In genomic region chr21:42654179-42654912, GRCh38 we compare ENCODE assay signal across 9 cellular contexts. TPM values are rescaled to one million over a fixed set of nuclear protein-coding genes. Genes with fewer than 3 reads are reported as not detected.
DNase-seq lines count a peak whose midpoint lies in the region; ATAC-seq, FAIRE-seq and TF ChIP-seq lines count a peak whose summit lies in the region.
"Had no signal": no experiment of that assay in that cellular context is flagged by ENCODE, and none has a peak within 500 bp of the region (broad histone marks: within the 10 kb centered on the region; RNA-seq: fewer than 3 reads in every experiment).

No MANE protein-coding gene starts in this region.

- H3K4me3 Mint-ChIP-seq in activated CD4-positive, alpha-beta memory T cell treated with anti-CD3 and anti-CD28 coated beads, Interleukin-2, amount 10 ng/mL, durations not matched to agents 7 days and 5 days, result peak overlapping the region; percentile 64

- no peak for FAIRE-seq in small intestine (lab: Jason Lieb, UNC)

- peaks cover 5% of the 10 kb centered on the region for H3K36me3 Mint-ChIP-seq in activated CD4-positive, alpha-beta memory T cell treated with anti-CD3 and anti-CD28 coated beads, Interleukin-2, amount 10 ng/mL, durations not matched to agents 7 days and 5 days (ENCODE audit: low read depth)

- H2AFZ ChIP-seq in Loucy (ENCODE audit: low read length), result peak overlapping the region; percentile 89

- WGBS in small intestine, 3 donors, result 2 to 3% (median 2%) methylated on average over 28 to 45 of the region's 45 CpGs

- peak overlapping the region; percentile 89 for H3K4me3 ChIP-seq in Loucy (ENCODE audit: low read length, poor library complexity, severe bottlenecking)
- H3K4me3 ChIP-seq in iPS-15b (ENCODE audit: low read depth, low read length), result peak overlapping the region; percentile 71
- H3K4me3 ChIP-seq in small intestine (ENCODE audit: low read depth in 1 of 2, low read length in 2 of 2), result peak overlapping the region; percentile 64 to 65

- no peak overlapping the region for H3K27ac ChIP-seq in small intestine (ENCODE audit: low read depth in 1 of 2, low read length in 1 of 2)

- CTCF ChIA-PET in activated CD4-positive, alpha-beta memory T cell treated with anti-CD3 and anti-CD28 coated beads, Interleukin-2, amount 10 ng/mL, durations not matched to agents 7 days and 5 days (lab: Charles Lee), result interaction anchor here (0.5 to 1.1 kb wide), 4 partner anchors 30 to 189 kb away, joined by 3 to 10 read pairs (median 4); no protein-coding TSS in a partner anchor

- H3K9me3 ChIP-seq in Loucy (ENCODE audit: insufficient read depth, low read depth, low read length) (no peaks in the 10 kb centered on the region), iPS-15b (ENCODE audit: control insufficient read depth, insufficient read depth, low read length) (no peaks in the 10 kb centered on the region), small intestine (ENCODE audit: control insufficient read depth, low read depth) (no peaks in the 10 kb centered on the region)

- no peak for ATAC-seq in GM21723 (IDR thresholded peaks at IDR 0.05; ENCODE audit: unreplicated experiment)
- no peak for ATAC-seq in HG03432 (IDR thresholded peaks at IDR 0.05; ENCODE audit: unreplicated experiment)

- POLR2A ChIA-PET in activated CD4-positive, alpha-beta memory T cell treated with anti-CD3 and anti-CD28 coated beads, Interleukin-2, amount 10 ng/mL, durations not matched to agents 7 days and 5 days (lab: Charles Lee), result interaction anchor here (0.9 to 2.1 kb wide), 7 partner anchors 11 to 84 kb away, joined by 3 to 9 read pairs (median 3); no protein-coding TSS in a partner anchor

- no peaks in the 10 kb centered on the region for H3K9me2 ChIP-seq in Loucy (replicated peaks; ENCODE audit: low read depth, low read length)

- H3K36me3 ChIP-seq in Loucy (ENCODE audit: insufficient read depth, low read length), result no peaks in the 10 kb centered on the region
- H3K36me3 ChIP-seq in iPS-15b (ENCODE audit: control insufficient read depth, insufficient read depth, low read length), result no peaks in the 10 kb centered on the region
- no peaks in the 10 kb centered on the region for H3K36me3 ChIP-seq in small intestine (ENCODE audit: control insufficient read depth in 2 of 2, insufficient read depth in 2 of 2, low read length in 2 of 2)

- peaks cover 44% of the 10 kb centered on the region for H3K4me1 ChIP-seq in Loucy (ENCODE audit: insufficient read depth, low read length, poor library complexity, severe bottlenecking)
- H3K4me1 ChIP-seq in iPS-15b (ENCODE audit: control insufficient read depth, insufficient read depth, low read length), result peaks cover 19% of the 10 kb centered on the region
- H3K4me1 ChIP-seq in small intestine (ENCODE audit: control insufficient read depth in 2 of 2, insufficient read depth in 1 of 2, low read depth in 1 of 2, low read length in 1 of 2), result peaks cover 2 to 5% of the 10 kb centered on the region in 2 donors

- peaks cover 15% of the 10 kb centered on the region for H3K4me1 Mint-ChIP-seq in activated CD4-positive, alpha-beta memory T cell treated with anti-CD3 and anti-CD28 coated beads, Interleukin-2, amount 10 ng/mL, durations not matched to agents 7 days and 5 days

- DNase-seq in Daoy (ENCODE audit: low read depth) (peak; percentile 56), small intestine (peak; percentile 41), DMS114 treated with DMSO at 0.1 percent for 48 hours (lab: John Stamatoyannopoulos, UW; ENCODE audit: unreplicated experiment) (no peak)
- no peak for DNase-seq in activated CD4-positive, alpha-beta memory T cell treated with anti-CD3 and anti-CD28 coated beads, Interleukin-2, amount 10 ng/mL, durations not matched to agents 7 days and 5 days

- H3K27me3 ChIP-seq in Loucy (ENCODE audit: insufficient read depth, low read length, poor library complexity, severe bottlenecking) (no peaks in the 10 kb centered on the region), iPS-15b (ENCODE audit: control insufficient read depth, insufficient read depth, low read length) (no peaks in the 10 kb centered on the region), small intestine (ENCODE audit: control insufficient read depth in 2 of 2, insufficient read depth in 2 of 2, low read length in 2 of 2) (peaks cover 0 to 4% of the 10 kb centered on the region in 2 donors)

- H3K9ac ChIP-seq in Loucy (ENCODE audit: low read depth, low read length, poor library complexity, severe bottlenecking) (peak overlapping the region; percentile 67), iPS-15b (ENCODE audit: low read depth, low read length) (peak overlapping the region; percentile 24)

- H3K9me3 Mint-ChIP-seq in activated CD4-positive, alpha-beta memory T cell treated with anti-CD3 and anti-CD28 coated beads, Interleukin-2, amount 10 ng/mL, durations not matched to agents 7 days and 5 days, result no peaks in the 10 kb centered on the region

- H3K27me3 Mint-ChIP-seq in activated CD4-positive, alpha-beta memory T cell treated with anti-CD3 and anti-CD28 coated beads, Interleukin-2, amount 10 ng/mL, durations not matched to agents 7 days and 5 days, result peaks cover 47% of the 10 kb centered on the region

- peaks cover 30% of the 10 kb centered on the region; the same call in 1 of the 2 replicates for H3K79me2 ChIP-seq in Loucy (ENCODE audit: insufficient read depth, low read length)

- no peak overlapping the region for H3K27ac Mint-ChIP-seq in activated CD4-positive, alpha-beta memory T cell treated with anti-CD3 and anti-CD28 coated beads, Interleukin-2, amount 10 ng/mL, durations not matched to agents 7 days and 5 days

- H3K4me2 ChIP-seq in Loucy (ENCODE audit: low read depth, low read length, poor library complexity, severe bottlenecking), result peak overlapping the region; percentile 74

- H4K20me1 ChIP-seq in Loucy (ENCODE audit: insufficient read depth, low read length, poor library complexity, severe bottlenecking), result peaks cover 30% of the 10 kb centered on the region

- H3F3A ChIP-seq in Loucy (ENCODE audit: low read depth), result no peaks in the 10 kb centered on the region

- peak; percentile 38 for TF ChIP-seq CTCF in Loucy (conservative IDR thresholded peaks at IDR 0.05; ENCODE audit: low read length)

RNA-seq across cellular contexts. Expression of gene PDE9A, which starts 0.9 kb away (rescaled TPM):
- total RNA-seq in Daoy (2014; rRNA removed; shearing (Covaris generic)), result 0.17 TPM in 1 of 2 replicates, not detected in the other
- total RNA-seq in activated CD4-positive, alpha-beta memory T cell treated with anti-CD3 and anti-CD28 coated beads, Interleukin-2, amount 10 ng/mL, durations not matched to agents 7 days and 5 days, result 10 to 100 TPM; 13.9 to 14.3 TPM
- 10 to 100 TPM; 34.8 to 96.6 (median 64.3) TPM for polyA plus RNA-seq in small intestine
- total RNA-seq: LHCN-M2 had no signal

Comparison
In these comparisons a context has a peak if more than half of its experiments do, and no peak if none do; other contexts are left out.
1. DNase-seq: peak in Daoy (single experiment) and small intestine (single experiment); none in activated CD4-positive, alpha-beta memory T cell treated with anti-CD3 and anti-CD28 coated beads, Interleukin-2, amount 10 ng/mL, durations not matched to agents 7 days and 5 days (single experiment) and DMS114 treated with DMSO at 0.1 percent for 48 hours (single experiment).
2. RNA of gene PDE9A, which starts 0.9 kb away (total RNA-seq): 13.9 to 14.3 TPM in activated CD4-positive, alpha-beta memory T cell treated with anti-CD3 and anti-CD28 coated beads, Interleukin-2, amount 10 ng/mL, durations not matched to agents 7 days and 5 days; 0.17 TPM in Daoy; every median in the first group is over 10 times any median in the second.
3. Peak in every context shown above with its lines, with median percentiles within 50 percentile points of each other: H3K4me3 ChIP-seq.